ENCODE assay signal across 3 cellular contexts in the genomic region with DNA sequence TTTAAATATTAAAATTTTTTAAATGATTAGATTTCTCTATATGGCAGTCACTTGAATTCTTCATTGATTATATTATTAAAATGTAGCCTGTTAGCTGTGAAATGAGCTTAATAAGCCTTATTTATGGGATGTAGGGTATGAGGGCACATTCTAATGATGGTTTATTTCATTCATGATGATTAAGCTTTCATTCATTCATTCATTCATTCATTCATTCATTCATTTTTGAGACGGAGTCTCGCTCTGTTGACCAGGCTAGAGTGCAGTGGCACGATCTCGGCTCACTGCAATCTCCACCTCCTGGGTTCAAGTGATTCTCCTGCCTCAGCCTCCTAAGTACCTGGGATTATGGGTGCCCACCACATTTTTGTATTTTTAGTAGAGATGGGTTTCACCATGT.
DNase-seq lines count a peak whose midpoint lies in the region; ATAC-seq, FAIRE-seq and TF ChIP-seq lines count a peak whose summit lies in the region.
"Not testable (repeated sequence)": the region's sequence is repeated elsewhere in the genome, so short reads cannot be mapped to it uniquely, and the experiment has no call there.

No MANE protein-coding gene starts in this region.

- not testable (repeated sequence) for H3K9me1 ChIP-seq in K562 (ENCODE audit: control insufficient read depth, insufficient read depth, low read length)

- not testable (repeated sequence) for H2AFZ ChIP-seq in GM12878 (ENCODE audit: control insufficient read depth, low read depth, low read length); K562 (ENCODE audit: low read depth, low read length)

- DNase-seq in GM12878 (ENCODE audit: low read depth, low spot score); K562 (ENCODE audit: extremely low read depth in 1 of 4, low spot score in 3 of 4): not testable (repeated sequence)

- POLR2A ChIA-PET in GM12878 (lab: Charles Lee); K562 (lab: Yijun Ruan, JAX): not testable (repeated sequence)

- H3K79me2 ChIP-seq in GM12878 (ENCODE audit: control insufficient read depth, insufficient read depth, low read length); K562 (ENCODE audit: control insufficient read depth, insufficient read depth, low read length): not testable (repeated sequence)

- H3K4me3 Mint-ChIP-seq in IgD-negative memory B cell = peak overlapping the region in 2 of 4 donors; percentile 9 to 56

- TF ChIP-seq EP300 in GM12878 (IDR thresholded peaks at IDR 0.05; ENCODE audit: borderline replicate concordance in 1 of 2, control insufficient read depth in 1 of 2, low read depth in 2 of 2, low read length in 2 of 2); K562 (IDR thresholded peaks at IDR 0.05; ENCODE audit: low read length): not testable (repeated sequence)

- not testable (repeated sequence) for H3K9me3 ChIP-seq in GM12878 (replicated peaks; ENCODE audit: control insufficient read depth, insufficient read depth, low read length); K562 (replicated peaks; ENCODE audit: control insufficient read depth, insufficient read depth, low read depth, low read length)

- BruUV-seq in GM12878 (replicated peaks; lab: Mats Ljungman, UMichigan); K562 (replicated peaks; lab: Mats Ljungman, UMichigan): not testable (repeated sequence)

- not testable (repeated sequence) for H3K27ac ChIP-seq in GM12878 (ENCODE audit: control insufficient read depth, insufficient read depth); K562 (ENCODE audit: extremely low read depth, low read depth, low read length)

- not testable (repeated sequence) for TF ChIP-seq POLR2A in GM12878 (IDR thresholded peaks at IDR 0.05; ENCODE audit: low read depth, low read length); K562 (conservative IDR thresholded peaks at IDR 0.05)

- not testable (repeated sequence) for H3K36me3 ChIP-seq in GM12878 (ENCODE audit: control insufficient read depth in 2 of 2, insufficient read depth in 2 of 2, low read length in 1 of 2); K562 (ENCODE audit: control insufficient read depth, insufficient read depth, low read length)

- not testable (repeated sequence) for ATAC-seq in GM12878, K562

- H3K4me2 ChIP-seq in GM12878 (ENCODE audit: control insufficient read depth, insufficient read depth); K562 (ENCODE audit: insufficient read depth, low read length): not testable (repeated sequence)

- H4K20me1 ChIP-seq in GM12878 (ENCODE audit: control insufficient read depth, insufficient read depth); K562 (replicated peaks; ENCODE audit: control insufficient read depth, insufficient read depth, low read length): not testable (repeated sequence)

- intact Hi-C loops in GM12878 (cut with micrococcal nuclease; ENCODE audit: unreplicated experiment); K562 (cut with micrococcal nuclease): not testable (repeated sequence)

- SMC1A ChIA-PET in GM12878 (lab: Charles Lee; ENCODE audit: uncharacterized antibody, unreplicated experiment) = interaction anchor here (0.6 to 1.4 kb wide), 3 partner anchors 9 to 118 kb away, joined by 3 to 7 read pairs (median 3); no protein-coding TSS in a partner anchor

- in situ Hi-C loops in GM12878 (cut with MboI); K562 (cut with MboI): not testable (repeated sequence)

- not testable (repeated sequence) for H3K27me3 Mint-ChIP-seq in IgD-negative memory B cell

- 80% methylated on average over 4 of the region's 4 CpGs for WGBS in GM12878 (ENCODE audit: insufficient coverage, insufficient replicate concordance, low lambda C conversion rate, missing lambda C conversion rate)
- WGBS in K562 (ENCODE audit: insufficient coverage, low coverage, missing lambda C conversion rate) = 20% methylated on average over 2 of the region's 4 CpGs

- TF ChIP-seq CTCF in GM12878 (IDR thresholded peaks at IDR 0.05 in 2 of 3, conservative IDR thresholded peaks at IDR 0.05 in 1 of 3; ENCODE audit: control insufficient read depth in 2 of 3, extremely low read depth in 1 of 3, insufficient read depth in 1 of 3, low read depth in 3 of 3, low read length in 3 of 3); K562 (IDR thresholded peaks at IDR 0.05 in 2 of 3, conservative IDR thresholded peaks at IDR 0.05 in 1 of 3; ENCODE audit: insufficient read depth in 2 of 3, low read depth in 1 of 3, low read length in 3 of 3): not testable (repeated sequence)

- RAD21 ChIA-PET in GM12878 (lab: Charles Lee; ENCODE audit: unreplicated experiment) = not testable (repeated sequence)

- peaks cover 17 to 30% (median 20%) of the 10 kb centered on the region in 3 donors for H3K4me1 Mint-ChIP-seq in IgD-negative memory B cell

- H3K4me1 ChIP-seq in GM12878 (ENCODE audit: control insufficient read depth, insufficient read depth, low read length) = not testable (repeated sequence)
- H3K4me1 ChIP-seq in K562 (replicated peaks in 1 of 2; ENCODE audit: control insufficient read depth in 2 of 2, insufficient read depth in 2 of 2, low read length in 2 of 2) = peaks cover 0 to 11% of the 10 kb centered on the region in 2 experiments; a peak in 3 of 5 replicates

- not testable (repeated sequence) for FAIRE-seq in GM12878 (lab: Jason Lieb, UNC); K562 (lab: Jason Lieb, UNC)

- H3K27ac Mint-ChIP-seq in IgD-negative memory B cell = peak overlapping the region in 2 of 3 donors; percentile 21 to 51

- CTCF ChIA-PET in GM12878 (lab: Yijun Ruan, JAX) = interaction anchor here (0.6 to 0.9 kb wide), 3 partner anchors 23 to 784 kb away, joined by 3 to 4 read pairs (median 3); no protein-coding TSS in a partner anchor
- CTCF ChIA-PET in K562 (lab: Yijun Ruan, JAX; ENCODE audit: low intra/inter-chr PET ratio) = not testable (repeated sequence)

- not testable (repeated sequence) for H3K27me3 ChIP-seq in GM12878 (replicated peaks in 1 of 2; ENCODE audit: control insufficient read depth in 2 of 2, insufficient read depth in 2 of 2, low read length in 1 of 2); K562 (ENCODE audit: control insufficient read depth in 2 of 2, insufficient read depth in 2 of 2, low read length in 2 of 2)

- not testable (repeated sequence) for H3K36me3 Mint-ChIP-seq in IgD-negative memory B cell

- not testable (repeated sequence) for H3K9ac ChIP-seq in GM12878 (ENCODE audit: control insufficient read depth, insufficient read depth, low read length); K562 (ENCODE audit: insufficient read depth in 1 of 2, low read depth in 2 of 2, low read length in 2 of 2)

- H3K9me3 Mint-ChIP-seq in IgD-negative memory B cell = not testable (repeated sequence)

- not testable (repeated sequence) for H3K4me3 ChIP-seq in GM12878, K562

- not testable (repeated sequence) for TF ChIP-seq RAD21 in GM12878 (IDR thresholded peaks at IDR 0.05; ENCODE audit: insufficient read depth, low read depth, low read length); K562 (CRISPR knock-in tag; conservative IDR thresholded peaks at IDR 0.05 in 1 of 2, IDR thresholded peaks at IDR 0.05 in 1 of 2)

TF ChIP-seq in GM12878, 131 proteins besides CTCF, POLR2A, EP300 and RAD21:
- peak; percentile 85 for TF ChIP-seq ZNF24 (IDR thresholded peaks at IDR 0.05)
TF ChIP-seq in GM12878: peak in this region for 1; not testable (repeated sequence) for 130.

TF ChIP-seq in K562, 482 proteins besides CTCF, POLR2A, EP300 and RAD21:
- peak; percentile 85 for TF ChIP-seq ZNF24 (IDR thresholded peaks at IDR 0.05)
TF ChIP-seq in K562: peak in this region for 1; not testable (repeated sequence) for 481.
